ENCODE assay signal across 22 cellular contexts in genomic region chr22:22040472-22040871, GRCh38.
"Had no signal": no experiment of that assay in that cellular context is flagged by ENCODE, and none has a peak within 500 bp of the region (broad histone marks: within the 10 kb centered on the region; RNA-seq: fewer than 3 reads in every experiment).

No MANE protein-coding gene starts in this region.

- H3K9me3 ChIP-seq: gastrocnemius medialis, heart right ventricle, neutrophil, psoas muscle, spleen, testis, tibial nerve, upper lobe of right lung had no signal

- H3K4me1 ChIP-seq: heart right ventricle, psoas muscle, testis, tibial nerve, upper lobe of right lung had no signal

- H3K27ac ChIP-seq: coronary artery, gastrocnemius medialis, heart right ventricle, neutrophil, psoas muscle, spleen, testis, tibial nerve, upper lobe of right lung had no signal

- H3K27me3 ChIP-seq: gastrocnemius medialis, neutrophil, spleen, testis, tibial nerve, upper lobe of right lung had no signal

- H3K4me1 Mint-ChIP-seq: nephron had no signal

- DNase-seq: effector CD8-positive, alpha-beta T cell; gastrocnemius medialis; heart right ventricle; hypothalamus; kidney glomerular epithelial cell; mesendoderm; naive B cell; psoas muscle; spleen; stimulated activated CD4-positive, alpha-beta T cell treated with anti-CD3 and anti-CD28 coated beads, Interleukin-15, amount 100 ng/mL, for 24 hours; stimulated activated CD4-positive, alpha-beta T cell treated with anti-CD3 and anti-CD28 coated beads, Interleukin-1b, Interleukin-23, amount 100 ng/mL, for 48 hours; stimulated activated CD4-positive, alpha-beta T cell treated with anti-CD3 and anti-CD28 coated beads, Interleukin-4, amount 100 ng/mL, for 24 hours; stimulated activated naive B cell treated with anti-CD40 and anti-IgM and Interleukin-4, amounts not matched to agents 10 μg/mL and 1 μg/mL and 100 μg/mL, for 72 hours; stimulated activated naive CD8-positive, alpha-beta T cell treated with anti-CD3 and anti-CD28 coated beads, Interleukin-15, amount 100 ng/mL, for 72 hours; testis; upper lobe of right lung had no signal

- H3K27me3 Mint-ChIP-seq: naive B cell; stimulated activated naive B cell treated with anti-CD40 and anti-IgM and Interleukin-4, amounts not matched to agents 10 μg/mL and 1 μg/mL and 100 μg/mL, for 72 hours; stimulated activated naive CD8-positive, alpha-beta T cell treated with anti-CD3 and anti-CD28 coated beads, Interleukin-15, amount 100 ng/mL, for 72 hours had no signal

- H3K9me3 Mint-ChIP-seq: nephron; stimulated activated naive CD8-positive, alpha-beta T cell treated with anti-CD3 and anti-CD28 coated beads, Interleukin-15, amount 100 ng/mL, for 72 hours had no signal

- H3K4me3 ChIP-seq: coronary artery, gastrocnemius medialis, heart right ventricle, psoas muscle, spleen, testis, tibial nerve, upper lobe of right lung had no signal

- H3K36me3 ChIP-seq: gastrocnemius medialis, heart right ventricle, neutrophil, spleen, tibial nerve, upper lobe of right lung had no signal

- ATAC-seq: esophagus mucosa; gastrocnemius medialis; heart right ventricle; psoas muscle; sciatic nerve; stimulated activated naive B cell treated with anti-CD40 and anti-IgM and Interleukin-4, amounts not matched to agents 10 μg/mL and 1 μg/mL and 100 μg/mL, for 72 hours; stimulated activated naive CD8-positive, alpha-beta T cell treated with anti-CD3 and anti-CD28 coated beads, Interleukin-15, amount 100 ng/mL, for 72 hours; upper lobe of right lung had no signal

- H3K27ac Mint-ChIP-seq: nephron had no signal

- H3K4me3 Mint-ChIP-seq: nephron; stimulated activated naive B cell treated with anti-CD40 and anti-IgM and Interleukin-4, amounts not matched to agents 10 μg/mL and 1 μg/mL and 100 μg/mL, for 72 hours; stimulated activated naive CD8-positive, alpha-beta T cell treated with anti-CD3 and anti-CD28 coated beads, Interleukin-15, amount 100 ng/mL, for 72 hours had no signal
